In genomic region chr2:219247678-219248642, GRCh38 we compare ENCODE assay signal across 8 cellular contexts. TPM values are rescaled to one million over a fixed set of nuclear protein-coding genes. Genes with fewer than 3 reads are reported as not detected.
A peak's percentile ranks its signal among the peaks of the same experiment; 100 is the strongest.
DNase-seq lines count a peak whose midpoint lies in the region; ATAC-seq, FAIRE-seq and TF ChIP-seq lines count a peak whose summit lies in the region.

No MANE protein-coding gene starts in this region.

- intact Hi-C loops in Caco-2 (cut with micrococcal nuclease; ENCODE audit: unreplicated experiment) (loop anchor here (2.0 kb wide), 1 partner anchor 47 kb away; no protein-coding TSS in a partner anchor), sciatic nerve (cut with DNase I) (loop anchor here (10.0 kb wide), 1 partner anchor 1173 kb away; no protein-coding TSS in a partner anchor)

- peaks cover 30% of the 10 kb centered on the region for H3K4me1 Mint-ChIP-seq in Caco-2 (ENCODE audit: low read depth, unreplicated experiment)

- H3K36me3 ChIP-seq in Caco-2 (ENCODE audit: control insufficient read depth, insufficient read depth, low read length), result no peaks in the 10 kb centered on the region; the same call in 1 of the 2 replicates
- H3K36me3 ChIP-seq in small intestine (ENCODE audit: control insufficient read depth in 2 of 2, insufficient read depth in 2 of 2, low read length in 2 of 2), result peaks cover 0 to 2% of the 10 kb centered on the region in 2 donors

- POLR2A ChIA-PET in Caco-2 (lab: Charles Lee), result interaction anchor here (0.6 to 1.5 kb wide), 4 partner anchors 23 to 140 kb away, joined by 3 to 7 read pairs (median 4); partner anchors contain the start of genes CNPPD1, DNAJB2 and DNPEP

- CTCF ChIA-PET in Caco-2 (lab: Charles Lee), result interaction anchor here (1.6 to 2.6 kb wide), 3 partner anchors 30 to 47 kb away, joined by 6 to 25 read pairs (median 25); partner anchors contain the start of gene DNAJB2

- H3K4me3 ChIP-seq in Caco-2 (ENCODE audit: low read depth, low read length) (no peak overlapping the region), small intestine (ENCODE audit: low read depth in 1 of 2, low read length in 2 of 2) (no peak overlapping the region)

- 82 to 87% (median 82%) methylated on average over 17 of the region's 17 CpGs for WGBS in small intestine, 3 donors

- H3K4me3 Mint-ChIP-seq in Caco-2 (ENCODE audit: unreplicated experiment), result peak overlapping the region; percentile 20

- no peak for FAIRE-seq in small intestine (lab: Jason Lieb, UNC)

- DNase-seq in Caco-2 (peak in 1 of 2 experiments; percentile 31), T-helper 9 cell (peak; percentile 44), small intestine (peak; percentile 71), foreskin keratinocyte (no peak), NCI-H1436 treated with DMSO at 0.1 percent for 48 hours (lab: John Stamatoyannopoulos, UW) (no peak), sciatic nerve (ENCODE audit: low spot score) (no peak)

- no TSS peak for BruUV-seq in Caco-2 (replicated peaks; lab: Mats Ljungman, UMichigan)

- no peak for ATAC-seq in HG03280 (IDR thresholded peaks at IDR 0.05; ENCODE audit: unreplicated experiment)
- no peak for ATAC-seq in foreskin keratinocyte
- ATAC-seq in sciatic nerve, result no peak

- H3K9me3 Mint-ChIP-seq in Caco-2 (ENCODE audit: unreplicated experiment), result no peaks in the 10 kb centered on the region

- H3K9me3 ChIP-seq in Caco-2 (no peaks in the 10 kb centered on the region), small intestine (ENCODE audit: control insufficient read depth, low read depth) (no peaks in the 10 kb centered on the region)

- H3K4me1 ChIP-seq in Caco-2 (peaks cover 36% of the 10 kb centered on the region), small intestine (ENCODE audit: control insufficient read depth in 2 of 2, insufficient read depth in 1 of 2, low read depth in 1 of 2, low read length in 1 of 2) (peaks cover 20 to 22% of the 10 kb centered on the region in 2 donors), foreskin keratinocyte (peaks cover 25% of the 10 kb centered on the region)

- H3K27me3 ChIP-seq in Caco-2 (replicated peaks; ENCODE audit: control insufficient read depth, insufficient read depth, low read length) (no peaks in the 10 kb centered on the region), small intestine (ENCODE audit: control insufficient read depth in 2 of 2, insufficient read depth in 2 of 2, low read length in 2 of 2) (no peaks in the 10 kb centered on the region), foreskin keratinocyte (no peaks in the 10 kb centered on the region)

- TF ChIP-seq CTCF in Caco-2 (IDR thresholded peaks at IDR 0.05; ENCODE audit: insufficient read depth in 1 of 2, low read depth in 1 of 2, low read length in 1 of 2, severe bottlenecking in 1 of 2, unreplicated experiment in 1 of 2) (no peak), foreskin keratinocyte (conservative IDR thresholded peaks at IDR 0.05) (no peak)

- peak overlapping the region; percentile 55 for H3K27ac Mint-ChIP-seq in Caco-2 (ENCODE audit: unreplicated experiment)

- H3K36me3 Mint-ChIP-seq in Caco-2 (ENCODE audit: insufficient read depth, unreplicated experiment), result peaks cover 18% of the 10 kb centered on the region

- H3K27ac ChIP-seq in cingulate gyrus (ENCODE audit: low read depth, low read length) (peak overlapping the region; percentile 90), small intestine (ENCODE audit: low read depth in 1 of 2, low read length in 1 of 2) (peak overlapping the region; percentile 22 to 97), foreskin keratinocyte (no peak overlapping the region)

- H3K27me3 Mint-ChIP-seq in Caco-2 (ENCODE audit: insufficient read depth, unreplicated experiment), result no peaks in the 10 kb centered on the region

RNA-seq across cellular contexts. Expression of gene STK16, which starts 2.7 kb away (rescaled TPM):
- 26.1 and 26.6 TPM in 2 replicates for total RNA-seq in Caco-2 (2022)
- 10 to 100 TPM; 31.1 to 53.4 (median 44.5) TPM for polyA plus RNA-seq in small intestine
- 35.1 and 36.5 TPM in 2 replicates for total RNA-seq in foreskin keratinocyte
- polyA plus RNA-seq in foreskin keratinocyte, result 42.6 and 46.4 TPM in 2 replicates
- total RNA-seq in sciatic nerve, result 16.5 TPM

RNA-seq across cellular contexts. Expression of gene GLB1L, which starts 2.7 kb away (rescaled TPM):
- total RNA-seq in Caco-2 (2022), result 3.3 and 4.3 TPM in 2 replicates
- polyA plus RNA-seq in small intestine, result 1 to 10 TPM; 3.1 to 5.4 (median 3.2) TPM
- 5.0 and 6.8 TPM in 2 replicates for total RNA-seq in foreskin keratinocyte
- polyA plus RNA-seq in foreskin keratinocyte, result 4.0 and 5.5 TPM in 2 replicates
- total RNA-seq in sciatic nerve, result 4.2 TPM

RNA-seq across cellular contexts. Expression of gene TUBA4B, which starts 5.1 kb away (rescaled TPM):
- total RNA-seq in Caco-2 (2022) (not detected in 2 replicates), foreskin keratinocyte (not detected in 2 replicates), sciatic nerve (not detected)
- polyA plus RNA-seq in small intestine (under 1 TPM in 2 of 3 donors, not detected in 1; 0.06 to 0.67 TPM), foreskin keratinocyte (0.07 TPM in 1 of 2 replicates, not detected in the other)

RNA-seq across cellular contexts. Expression of gene TUBA4A, which starts 5.8 kb away (rescaled TPM):
- total RNA-seq in Caco-2 (2022), result 14.9 and 15.6 TPM in 2 replicates
- polyA plus RNA-seq in small intestine, result 10 to 100 TPM; 42.2 to 62.0 (median 57.5) TPM
- total RNA-seq in foreskin keratinocyte, result 271 and 318 TPM in 2 replicates
- 451 and 562 TPM in 2 replicates for polyA plus RNA-seq in foreskin keratinocyte
- 12.5 TPM for total RNA-seq in sciatic nerve

RNA-seq across cellular contexts. Expression of gene ANKZF1, which starts 18.4 kb away (rescaled TPM):
- total RNA-seq in Caco-2 (2022) (50.7 and 51.5 TPM in 2 replicates), foreskin keratinocyte (26.6 and 27.0 TPM in 2 replicates), sciatic nerve (46.9 TPM)
- polyA plus RNA-seq in small intestine (10 to 100 TPM; 20.2 to 39.6 (median 33.8) TPM), foreskin keratinocyte (19.5 and 20.0 TPM in 2 replicates)

Comparison
In these comparisons a context has a peak if more than half of its experiments do, and no peak if none do; other contexts are left out.
1. DNase-seq: peak in T-helper 9 cell (single experiment) and small intestine (single experiment); none in foreskin keratinocyte (0 of 2), NCI-H1436 treated with DMSO at 0.1 percent for 48 hours (single experiment) and sciatic nerve (single experiment).